ENCODE assay signal across 22 cellular contexts in the genomic region with DNA sequence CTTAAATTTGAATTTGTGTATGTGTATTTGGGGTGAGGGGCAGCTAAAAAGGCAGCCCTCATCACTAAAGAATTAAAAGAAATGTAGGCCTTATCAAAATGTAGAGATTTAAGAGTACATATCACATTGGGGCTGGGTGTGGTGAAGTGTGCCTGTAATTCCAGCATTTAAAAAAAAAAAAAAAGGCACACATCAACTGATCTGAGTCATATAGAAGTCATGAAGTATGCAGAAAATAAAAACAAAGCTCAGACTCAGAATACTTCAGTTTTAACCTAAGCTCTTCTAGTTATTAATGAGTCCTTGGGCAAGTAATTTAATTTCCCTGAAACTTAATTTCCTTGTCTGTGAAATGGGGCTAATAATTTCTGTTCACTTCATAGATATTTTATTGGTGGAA. TPM values are rescaled to one million over a fixed set of nuclear protein-coding genes. Genes with fewer than 3 reads are reported as not detected.
DNase-seq lines count a peak whose midpoint lies in the region; ATAC-seq, FAIRE-seq and TF ChIP-seq lines count a peak whose summit lies in the region.
"Had no signal": no experiment of that assay in that cellular context is flagged by ENCODE, and none has a peak within 500 bp of the region (broad histone marks: within the 10 kb centered on the region; RNA-seq: fewer than 3 reads in every experiment).

No MANE protein-coding gene starts in this region.

- no peak for DNase-seq in activated T-cell treated with anti-CD3 and anti-CD28 coated beads, Interleukin-2, amount 50 U/mL, for 24 hours
- no peak for DNase-seq in activated T-cell treated with anti-CD3 and anti-CD28 coated beads, Interleukin-2, amount 50 U/mL, for 1 hour
- DNase-seq in epithelial cell of prostate (ENCODE audit: low read depth, low spot score): no peak
- no peak for DNase-seq in neural progenitor cell (ENCODE audit: low spot score)
- no peak for DNase-seq in kidney
- DNase-seq in SJCRH30: no peak
- DNase-seq: 8988T; activated CD8-positive, alpha-beta T cell treated with anti-CD3 and anti-CD28 coated beads, Interleukin-2, amount 10 ng/mL, durations not matched to agents 7 days and 5 days; caudate nucleus; COR-L47; GF-D8; hippocampal formation; left ventricle myocardium superior; naive B cell; NCI-H1092 treated with DMSO at 0.1 percent for 48 hours; stimulated activated CD4-positive, alpha-beta T cell treated with anti-CD3 and anti-CD28 coated beads, Interleukin-2, amount 100 ng/mL, for 24 hours; stimulated activated CD8-positive, alpha-beta memory T cell treated with anti-CD3 and anti-CD28 coated beads, Interleukin-4, amount 100 ng/mL, for 48 hours had no signal

- H3K4me1 ChIP-seq in neural progenitor cell (no peaks in the 10 kb centered on the region), kidney (ENCODE audit: control insufficient read depth in 1 of 2, insufficient read depth in 1 of 2, low read depth in 1 of 2, low read length in 2 of 2) (no peaks in the 10 kb centered on the region), SJCRH30 (peaks cover 5% of the 10 kb centered on the region; the same call in 1 of the 2 replicates)
- H3K4me1 ChIP-seq: tibial nerve had no signal

- H4K20me1 ChIP-seq in neural progenitor cell (ENCODE audit: low read depth): no peaks in the 10 kb centered on the region

- peak overlapping the region; percentile 49 for H3K27ac Mint-ChIP-seq in activated T-cell treated with anti-CD3 and anti-CD28 coated beads, Interleukin-2, amount 50 U/mL, for 24 hours
- peak overlapping the region; percentile 22 for H3K27ac Mint-ChIP-seq in stimulated activated memory B cell treated with anti-CD40 and anti-IgM and Interleukin-4, amounts not matched to agents 10 μg/mL and 1 μg/mL and 100 μg/mL, for 72 hours
- H3K27ac Mint-ChIP-seq in neural progenitor cell: no peak overlapping the region
- H3K27ac Mint-ChIP-seq: activated CD8-positive, alpha-beta T cell treated with anti-CD3 and anti-CD28 coated beads, Interleukin-2, amount 10 ng/mL, durations not matched to agents 7 days and 5 days had no signal

- H3K4me3 Mint-ChIP-seq in activated T-cell treated with anti-CD3 and anti-CD28 coated beads, Interleukin-2, amount 50 U/mL, for 24 hours: no peak overlapping the region
- H3K4me3 Mint-ChIP-seq in stimulated activated memory B cell treated with anti-CD40 and anti-IgM and Interleukin-4, amounts not matched to agents 10 μg/mL and 1 μg/mL and 100 μg/mL, for 72 hours: no peak overlapping the region
- no peak overlapping the region for H3K4me3 Mint-ChIP-seq in neural progenitor cell
- H3K4me3 Mint-ChIP-seq: activated CD8-positive, alpha-beta T cell treated with anti-CD3 and anti-CD28 coated beads, Interleukin-2, amount 10 ng/mL, durations not matched to agents 7 days and 5 days; naive B cell had no signal

- no peak for FAIRE-seq in kidney (lab: Jason Lieb, UNC)
- FAIRE-seq: TTC549 had no signal

- H3K79me2 ChIP-seq in neural progenitor cell (ENCODE audit: low read depth): no peaks in the 10 kb centered on the region

- H3K27me3 Mint-ChIP-seq in activated T-cell treated with anti-CD3 and anti-CD28 coated beads, Interleukin-2, amount 50 U/mL, for 24 hours: no peaks in the 10 kb centered on the region
- H3K27me3 Mint-ChIP-seq in stimulated activated memory B cell treated with anti-CD40 and anti-IgM and Interleukin-4, amounts not matched to agents 10 μg/mL and 1 μg/mL and 100 μg/mL, for 72 hours: no peaks in the 10 kb centered on the region
- no peaks in the 10 kb centered on the region for H3K27me3 Mint-ChIP-seq in neural progenitor cell (ENCODE audit: insufficient read depth, low read depth)
- H3K27me3 Mint-ChIP-seq: naive B cell had no signal

- peak; percentile 53 for ATAC-seq in SK-N-SH treated with all-trans-retinoic acid at 6 μM for 48 hours
- no peak for ATAC-seq in stimulated activated memory B cell treated with anti-CD40 and anti-IgM and Interleukin-4, amounts not matched to agents 10 μg/mL and 1 μg/mL and 100 μg/mL, for 72 hours
- ATAC-seq: activated CD8-positive, alpha-beta T cell treated with anti-CD3 and anti-CD28 coated beads, Interleukin-2, amount 10 ng/mL, durations not matched to agents 7 days and 5 days; left ventricle myocardium superior had no signal

- H3K27ac ChIP-seq in epithelial cell of prostate (peak overlapping the region; percentile 72), neural progenitor cell (no peak overlapping the region), kidney (ENCODE audit: low read depth in 2 of 2, low read length in 2 of 2) (no peak overlapping the region), SJCRH30 (no peak overlapping the region)
- H3K27ac ChIP-seq: SK-N-MC, tibial nerve had no signal

- H2AFZ ChIP-seq in neural progenitor cell (replicated peaks): no peak overlapping the region

- H3K4me1 Mint-ChIP-seq in activated T-cell treated with anti-CD3 and anti-CD28 coated beads, Interleukin-2, amount 50 U/mL, for 24 hours (ENCODE audit: low read depth): peaks cover 9% of the 10 kb centered on the region
- peaks cover 24% of the 10 kb centered on the region for H3K4me1 Mint-ChIP-seq in stimulated activated memory B cell treated with anti-CD40 and anti-IgM and Interleukin-4, amounts not matched to agents 10 μg/mL and 1 μg/mL and 100 μg/mL, for 72 hours
- no peaks in the 10 kb centered on the region for H3K4me1 Mint-ChIP-seq in neural progenitor cell

- TF ChIP-seq CTCF in neural progenitor cell (IDR thresholded peaks at IDR 0.05) (no peak), kidney (IDR thresholded peaks at IDR 0.05; ENCODE audit: borderline replicate concordance, extremely low read depth, insufficient read depth) (no peak)

- no peaks in the 10 kb centered on the region for H3K9me3 Mint-ChIP-seq in activated T-cell treated with anti-CD3 and anti-CD28 coated beads, Interleukin-2, amount 50 U/mL, for 24 hours
- H3K9me3 Mint-ChIP-seq in stimulated activated memory B cell treated with anti-CD40 and anti-IgM and Interleukin-4, amounts not matched to agents 10 μg/mL and 1 μg/mL and 100 μg/mL, for 72 hours: no peaks in the 10 kb centered on the region
- no peaks in the 10 kb centered on the region for H3K9me3 Mint-ChIP-seq in neural progenitor cell
- H3K9me3 Mint-ChIP-seq: naive B cell had no signal

- no peaks in the 10 kb centered on the region for H3K36me3 ChIP-seq in neural progenitor cell
- peaks cover 3 to 14% of the 10 kb centered on the region in 2 donors for H3K36me3 ChIP-seq in kidney (ENCODE audit: control insufficient read depth in 1 of 2, insufficient read depth in 2 of 2, low read length in 2 of 2)
- peaks cover 6% of the 10 kb centered on the region; the same call in 1 of the 2 replicates for H3K36me3 ChIP-seq in SJCRH30

- no peak overlapping the region for H3K4me2 ChIP-seq in neural progenitor cell

- no peaks in the 10 kb centered on the region for H3F3A ChIP-seq in neural progenitor cell (ENCODE audit: low read depth)

- intact Hi-C loops in kidney (cut with DNase I): no loop called here

- H3K9me3 ChIP-seq in neural progenitor cell (ENCODE audit: low read depth) (no peaks in the 10 kb centered on the region), kidney (ENCODE audit: control insufficient read depth in 1 of 2, low read length in 2 of 2) (no peaks in the 10 kb centered on the region), SJCRH30 (replicated peaks) (no peaks in the 10 kb centered on the region)
- H3K9me3 ChIP-seq: tibial nerve had no signal

- H3K4me3 ChIP-seq in neural progenitor cell (no peak overlapping the region), kidney (ENCODE audit: low read length in 2 of 2) (no peak overlapping the region), SJCRH30 (no peak overlapping the region)
- H3K4me3 ChIP-seq: SK-N-MC, tibial nerve had no signal

- H3K9ac ChIP-seq in neural progenitor cell (no peak overlapping the region), kidney (ENCODE audit: low read length in 2 of 2) (no peak overlapping the region)

- H3K36me3 Mint-ChIP-seq in activated T-cell treated with anti-CD3 and anti-CD28 coated beads, Interleukin-2, amount 50 U/mL, for 24 hours (ENCODE audit: low read depth): peaks cover 72% of the 10 kb centered on the region
- H3K36me3 Mint-ChIP-seq in stimulated activated memory B cell treated with anti-CD40 and anti-IgM and Interleukin-4, amounts not matched to agents 10 μg/mL and 1 μg/mL and 100 μg/mL, for 72 hours: peaks cover 60% of the 10 kb centered on the region
- peaks cover 3% of the 10 kb centered on the region for H3K36me3 Mint-ChIP-seq in neural progenitor cell

- no peaks in the 10 kb centered on the region for H3K27me3 ChIP-seq in neural progenitor cell
- no peaks in the 10 kb centered on the region for H3K27me3 ChIP-seq in SJCRH30
- H3K27me3 ChIP-seq: tibial nerve had no signal

TF ChIP-seq in SK-N-SH treated with all-trans-retinoic acid at 6 μM for 48 hours, 23 proteins besides CTCF, POLR2A, EP300 and RAD21 (continues in another document):
- TF ChIP-seq ESRRG (CRISPR knock-in tag; IDR thresholded peaks at IDR 0.05): no peak
- no peak for TF ChIP-seq TOX (CRISPR knock-in tag; IDR thresholded peaks at IDR 0.05; ENCODE audit: borderline replicate concordance)
- no peak for TF ChIP-seq TCF4 (CRISPR knock-in tag; IDR thresholded peaks at IDR 0.05; ENCODE audit: borderline replicate concordance)
- TF ChIP-seq ZC3H10 (CRISPR knock-in tag; IDR thresholded peaks at IDR 0.05): no peak
- TF ChIP-seq ARNTL (CRISPR knock-in tag; IDR thresholded peaks at IDR 0.05; ENCODE audit: borderline replicate concordance, low read depth): no peak
- TF ChIP-seq ZFP3 (CRISPR knock-in tag; IDR thresholded peaks at IDR 0.05): no peak
- TF ChIP-seq ZFP30 (CRISPR knock-in tag; IDR thresholded peaks at IDR 0.05): no peak
- no peak for TF ChIP-seq BACH2 (CRISPR knock-in tag; IDR thresholded peaks at IDR 0.05; ENCODE audit: borderline replicate concordance)
- no peak for TF ChIP-seq ZNF8 (CRISPR knock-in tag; IDR thresholded peaks at IDR 0.05)
- no peak for TF ChIP-seq SNAI2 (CRISPR knock-in tag; IDR thresholded peaks at IDR 0.05)

RNA-seq across cellular contexts. Expression of a gene that starts 31.6 kb away (rescaled TPM):
- total RNA-seq in neural progenitor cell (ENCODE audit: low replicate concordance) (6.0 and 10.6 TPM in 2 replicates), kidney (18.9 TPM)
- 4.9 TPM for polyA plus RNA-seq in kidney (ENCODE audit: insufficient read depth, low read depth, low replicate concordance)
- total RNA-seq in SJCRH30 (2014; rRNA removed; shearing (Covaris generic)): 3.6 and 4.4 TPM in 2 replicates

RNA-seq across cellular contexts. Expression of a gene that starts 42.4 kb away (rescaled TPM):
- 40.2 and 54.2 TPM in 2 replicates for total RNA-seq in neural progenitor cell (ENCODE audit: low replicate concordance)
- 37.1 TPM for total RNA-seq in kidney
- polyA plus RNA-seq in kidney (ENCODE audit: insufficient read depth, low read depth, low replicate concordance): 27.8 TPM
- 41.9 and 47.6 TPM in 2 replicates for total RNA-seq in SJCRH30 (2014; rRNA removed; shearing (Covaris generic))
